In the genomic region with DNA sequence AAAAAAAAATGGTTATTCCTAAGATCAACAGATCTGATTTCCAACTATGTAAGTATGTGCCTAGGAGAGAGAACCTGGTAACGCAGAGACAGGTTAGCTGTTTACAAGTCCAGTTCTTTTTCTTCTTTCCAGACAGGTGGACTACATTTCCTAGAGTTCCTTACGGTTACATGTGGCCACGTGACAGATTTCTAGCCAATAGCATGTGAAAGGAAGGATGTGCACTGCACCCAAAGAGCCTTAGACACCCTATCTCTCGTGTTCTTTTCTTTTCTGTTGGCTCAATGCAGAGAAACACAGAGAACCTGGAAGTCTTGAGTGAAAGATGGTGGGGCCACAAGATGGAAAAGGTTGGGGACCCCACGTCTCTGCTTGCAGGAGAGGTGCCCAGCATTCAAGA, we compare ENCODE assay signal across 18 cellular contexts.
A peak's percentile ranks its signal among the peaks of the same experiment; 100 is the strongest.
DNase-seq lines count a peak whose midpoint lies in the region; ATAC-seq, FAIRE-seq and TF ChIP-seq lines count a peak whose summit lies in the region.
"Had no signal": no experiment of that assay in that cellular context is flagged by ENCODE, and none has a peak within 500 bp of the region (broad histone marks: within the 10 kb centered on the region; RNA-seq: fewer than 3 reads in every experiment).

No MANE protein-coding gene starts in this region.

- DNase-seq in HepG2 (ENCODE audit: low spot score) (no peak), right lobe of liver (no peak), WTC11 (ENCODE audit: low spot score) (no peak), mesenchymal stem cell (no peak), uterus (no peak), left ventricle myocardium inferior (no peak)
- DNase-seq in activated naive CD4-positive, alpha-beta T cell treated with Interleukin-2 at 50 U/mL for 16 hours, result no peak
- DNase-seq in activated naive CD8-positive, alpha-beta T cell treated with anti-CD3 and anti-CD28 coated beads for 36 hours, result no peak
- DNase-seq: 8988T; AML-193; Caco-2; CD8-positive, alpha-beta memory T cell; DMS53; GF-D8; H7 had no signal

- H2BK120ac ChIP-seq in mesenchymal stem cell (ENCODE audit: low read depth, low read length), result no peak overlapping the region

- TF ChIP-seq CTCF in HepG2 (CRISPR knock-in tag; IDR thresholded peaks at IDR 0.05) (no peak), right lobe of liver (IDR thresholded peaks at IDR 0.05) (no peak), WTC11 (IDR thresholded peaks at IDR 0.05) (no peak), uterus (IDR thresholded peaks at IDR 0.05) (no peak), left ventricle myocardium inferior (IDR thresholded peaks at IDR 0.05; ENCODE audit: borderline replicate concordance) (no peak)

- TF ChIP-seq EP300 in HepG2 (IDR thresholded peaks at IDR 0.05; ENCODE audit: low read depth in 2 of 2, low read length in 2 of 2), result no peak
- TF ChIP-seq EP300 in HepG2 (CRISPR knock-in tag; IDR thresholded peaks at IDR 0.05; ENCODE audit: borderline replicate concordance), result no peak

- no peak overlapping the region for H3K4me3 Mint-ChIP-seq in WTC11
- H3K4me3 Mint-ChIP-seq in activated naive CD8-positive, alpha-beta T cell treated with anti-CD3 and anti-CD28 coated beads for 36 hours, result no peak overlapping the region
- H3K4me3 Mint-ChIP-seq: CD8-positive, alpha-beta memory T cell; GM23338 had no signal

- peaks cover 0 to 12% of the 10 kb centered on the region in 2 experiments; a peak in 2 of 5 replicates for H3K27me3 ChIP-seq in HepG2 (ENCODE audit: control insufficient read depth in 1 of 2, insufficient read depth in 2 of 2, low read length in 2 of 2)
- no peaks in the 10 kb centered on the region for H3K27me3 ChIP-seq in right lobe of liver
- peaks cover 6 to 14% of the 10 kb centered on the region in 2 experiments for H3K27me3 ChIP-seq in mesenchymal stem cell (ENCODE audit: control insufficient read depth in 1 of 2, insufficient read depth in 1 of 2, low read length in 2 of 2)
- no peaks in the 10 kb centered on the region for H3K27me3 ChIP-seq in uterus
- no peaks in the 10 kb centered on the region for H3K27me3 ChIP-seq in left ventricle myocardium inferior (ENCODE audit: low read depth)
- H3K27me3 ChIP-seq: BLaER1 had no signal

- H3K36me3 Mint-ChIP-seq in WTC11, result no peaks in the 10 kb centered on the region
- no peaks in the 10 kb centered on the region for H3K36me3 Mint-ChIP-seq in activated naive CD8-positive, alpha-beta T cell treated with anti-CD3 and anti-CD28 coated beads for 36 hours

- H3K27ac ChIP-seq in HepG2 (ENCODE audit: extremely low read length, insufficient read depth, low read length) (no peak overlapping the region), right lobe of liver (no peak overlapping the region), mesenchymal stem cell (ENCODE audit: low read length, poor library complexity, severe bottlenecking) (no peak overlapping the region), uterus (peak overlapping the region; percentile 49 to 61), left ventricle myocardium inferior (replicated peaks) (no peak overlapping the region)
- H3K27ac ChIP-seq: BLaER1 had no signal

- H2AK5ac ChIP-seq in mesenchymal stem cell (ENCODE audit: low read length, severe bottlenecking), result peak overlapping the region; percentile 22

- H3K4me1 Mint-ChIP-seq in WTC11, result peaks cover 16% of the 10 kb centered on the region
- H3K4me1 Mint-ChIP-seq in activated naive CD8-positive, alpha-beta T cell treated with anti-CD3 and anti-CD28 coated beads for 36 hours, result no peaks in the 10 kb centered on the region
- H3K4me1 Mint-ChIP-seq: CD8-positive, alpha-beta memory T cell had no signal

- no peak for TF ChIP-seq RAD21 in HepG2 (CRISPR knock-in tag; IDR thresholded peaks at IDR 0.05)

- H3K36me3 ChIP-seq in HepG2 (replicated peaks in 1 of 2; ENCODE audit: control insufficient read depth in 1 of 2, insufficient read depth in 2 of 2, low read length in 2 of 2) (no peaks in the 10 kb centered on the region), right lobe of liver (no peaks in the 10 kb centered on the region), mesenchymal stem cell (ENCODE audit: control insufficient read depth in 1 of 2, insufficient read depth in 2 of 2, low read depth in 1 of 2, low read length in 2 of 2) (no peaks in the 10 kb centered on the region), uterus (no peaks in the 10 kb centered on the region), left ventricle myocardium inferior (no peaks in the 10 kb centered on the region)
- H3K36me3 ChIP-seq: BLaER1 had no signal

- H2AFZ ChIP-seq in HepG2 (ENCODE audit: low read length) (no peak overlapping the region), mesenchymal stem cell (ENCODE audit: low read depth, low read length) (no peak overlapping the region)
- H2AFZ ChIP-seq: GM23338 had no signal

- H2BK5ac ChIP-seq in mesenchymal stem cell (ENCODE audit: low read depth, low read length, poor library complexity, severe bottlenecking), result no peak overlapping the region

- peaks cover 11% of the 10 kb centered on the region for H3K4me1 ChIP-seq in HepG2 (ENCODE audit: insufficient read depth, low read length)
- peaks cover 0 to 4% (median 1%) of the 10 kb centered on the region in 4 donors for H3K4me1 ChIP-seq in right lobe of liver
- H3K4me1 ChIP-seq in mesenchymal stem cell (ENCODE audit: control insufficient read depth, insufficient read depth, low read depth, low read length), result peaks cover 4% of the 10 kb centered on the region
- H3K4me1 ChIP-seq in uterus, result peaks cover 0 to 6% of the 10 kb centered on the region in 2 donors
- peaks cover 48% of the 10 kb centered on the region for H3K4me1 ChIP-seq in left ventricle myocardium inferior
- H3K4me1 ChIP-seq: BLaER1 had no signal

- FAIRE-seq in HepG2 (lab: Jason Lieb, UNC), result no peak
- FAIRE-seq: HTR-8/SVneo had no signal

- peaks cover 5% of the 10 kb centered on the region; the same call in 1 of the 2 replicates for H4K20me1 ChIP-seq in HepG2 (ENCODE audit: insufficient read depth, low read length)
- H4K20me1 ChIP-seq: BLaER1 had no signal

- H3K27me3 Mint-ChIP-seq in WTC11 (ENCODE audit: low read depth), result no peaks in the 10 kb centered on the region
- H3K27me3 Mint-ChIP-seq in activated naive CD8-positive, alpha-beta T cell treated with anti-CD3 and anti-CD28 coated beads for 36 hours, result no peaks in the 10 kb centered on the region
- H3K27me3 Mint-ChIP-seq: CD8-positive, alpha-beta memory T cell had no signal

- H3K9me3 ChIP-seq in HepG2 (ENCODE audit: low read length) (no peaks in the 10 kb centered on the region), right lobe of liver (no peaks in the 10 kb centered on the region), mesenchymal stem cell (ENCODE audit: control insufficient read depth, low read length) (no peaks in the 10 kb centered on the region), uterus (no peaks in the 10 kb centered on the region), left ventricle myocardium inferior (replicated peaks) (no peaks in the 10 kb centered on the region)
- H3K9me3 ChIP-seq: BLaER1, Caco-2 had no signal

- CTCF ChIA-PET in HepG2 (lab: Yijun Ruan, JAX; ENCODE audit: low intra/inter-chr PET ratio, low total read pairs), result no interaction called here
- CTCF ChIA-PET in WTC11 (lab: Charles Lee), result no interaction called here

- no peaks in the 10 kb centered on the region for H3K79me1 ChIP-seq in mesenchymal stem cell (replicated peaks; ENCODE audit: low read length, poor library complexity, severe bottlenecking)

- no peaks in the 10 kb centered on the region for H3K79me2 ChIP-seq in HepG2 (ENCODE audit: insufficient read depth, low read length)

- H3K9me3 Mint-ChIP-seq in WTC11, result no peaks in the 10 kb centered on the region
- H3K9me3 Mint-ChIP-seq in activated naive CD8-positive, alpha-beta T cell treated with anti-CD3 and anti-CD28 coated beads for 36 hours, result no peaks in the 10 kb centered on the region
- H3K9me3 Mint-ChIP-seq: GM23338 had no signal

- no TSS peak for BruUV-seq in HepG2 (replicated peaks; lab: Mats Ljungman, UMichigan)

- TF ChIP-seq POLR2A in HepG2 (IDR thresholded peaks at IDR 0.05; ENCODE audit: insufficient read depth in 1 of 2, low read depth in 2 of 2, low read length in 2 of 2) (no peak), right lobe of liver (IDR thresholded peaks at IDR 0.05) (no peak), uterus (IDR thresholded peaks at IDR 0.05) (no peak)

- no peak overlapping the region for H4K8ac ChIP-seq in mesenchymal stem cell (ENCODE audit: low read length)

- no peak overlapping the region for H3K4me3 ChIP-seq in HepG2 (replicated peaks in 1 of 3; ENCODE audit: insufficient read depth in 1 of 3, low read depth in 2 of 3, low read length in 3 of 3)
- H3K4me3 ChIP-seq in right lobe of liver, result no peak overlapping the region
- H3K4me3 ChIP-seq in mesenchymal stem cell (ENCODE audit: insufficient read depth in 1 of 2, low read depth in 1 of 2, low read length in 2 of 2), result no peak overlapping the region
- no peak overlapping the region for H3K4me3 ChIP-seq in uterus
- H3K4me3 ChIP-seq in left ventricle myocardium inferior, result no peak overlapping the region
- H3K4me3 ChIP-seq: BLaER1, GM23338 had no signal

- ATAC-seq in HepG2 (no peak), right lobe of liver (no peak), WTC11 (no peak)
- ATAC-seq: GM23338 had no signal

- no peak overlapping the region for H3K9ac ChIP-seq in HepG2 (ENCODE audit: insufficient read depth, low read depth, low read length)
- no peak overlapping the region for H3K9ac ChIP-seq in mesenchymal stem cell (ENCODE audit: low read length)
- H3K9ac ChIP-seq: BLaER1 had no signal

- H3K18ac ChIP-seq in mesenchymal stem cell (ENCODE audit: low read depth in 1 of 2, low read length in 2 of 2), result no peak overlapping the region

- in situ Hi-C loops in HepG2 (cut with HindIII; ENCODE audit: extremely low pct_ligation_motif_present, low pct_unique_long_range_greater_than_20kb), result no loop called here

- H3K4me2 ChIP-seq in HepG2 (ENCODE audit: low read depth, low read length) (no peak overlapping the region), mesenchymal stem cell (ENCODE audit: low read length, poor library complexity, severe bottlenecking) (no peak overlapping the region)
- H3K4me2 ChIP-seq: BLaER1, GM23338 had no signal

- POLR2A ChIA-PET in HepG2 (lab: Yijun Ruan, JAX), result no interaction called here
- POLR2A ChIA-PET in WTC11 (lab: Charles Lee), result no interaction called here

- no peak overlapping the region for H3K14ac ChIP-seq in mesenchymal stem cell (ENCODE audit: low read length in 2 of 2)

- H3K27ac Mint-ChIP-seq in WTC11, result no peak overlapping the region
- no peak overlapping the region for H3K27ac Mint-ChIP-seq in activated naive CD8-positive, alpha-beta T cell treated with anti-CD3 and anti-CD28 coated beads for 36 hours
- H3K27ac Mint-ChIP-seq: CD8-positive, alpha-beta memory T cell; GM23338 had no signal

- no peak overlapping the region for H3K23ac ChIP-seq in mesenchymal stem cell (ENCODE audit: low read length in 2 of 2)

- H2BK15ac ChIP-seq in mesenchymal stem cell (ENCODE audit: low read depth, poor library complexity, severe bottlenecking), result no peak overlapping the region

- intact Hi-C loops in HepG2 (cut with micrococcal nuclease; ENCODE audit: unreplicated experiment), result no loop called here
- intact Hi-C loops in right lobe of liver (cut with DNase I), result no loop called here
- intact Hi-C loops in uterus (cut with DNase I; ENCODE audit: low total_unique reads), result no loop called here
- intact Hi-C loops in left ventricle myocardium inferior (cut with micrococcal nuclease), result no loop called here

- no peak overlapping the region for H2BK12ac ChIP-seq in mesenchymal stem cell (ENCODE audit: low read length in 2 of 2)

- WGBS in HepG2 (ENCODE audit: low lambda C conversion rate), result 17% methylated on average over 5 of the region's 5 CpGs
- 80% methylated on average over 5 of the region's 5 CpGs for WGBS in right lobe of liver (ENCODE audit: insufficient coverage, low coverage, low lambda C conversion rate, missing lambda C conversion rate)
- 98% methylated on average over 4 of the region's 5 CpGs for WGBS in mesenchymal stem cell

- H3K4ac ChIP-seq in mesenchymal stem cell (ENCODE audit: low read depth in 1 of 2, low read length in 2 of 2), result no peak overlapping the region

- no peak overlapping the region for H4K91ac ChIP-seq in mesenchymal stem cell (ENCODE audit: low read length)

Comparison
In these comparisons a context has a peak if more than half of its experiments do, and no peak if none do; other contexts are left out.
1. H3K27ac ChIP-seq: peak in uterus (2 of 2); none in HepG2 (single experiment), right lobe of liver (0 of 3), mesenchymal stem cell (single experiment) and left ventricle myocardium inferior (single experiment).
2. Of the 50 proteins assayed by ChIP-seq in both HepG2 and WTC11: peak only in HepG2: NFYB; only in WTC11: USF2; in both: none; in neither: 48.